8 cellular contexts compared by ENCODE assay signal in genomic region chr7:105876964-105877601, GRCh38. TPM values are rescaled to one million over a fixed set of nuclear protein-coding genes. Genes with fewer than 3 reads are reported as not detected.
DNase-seq lines count a peak whose midpoint lies in the region; ATAC-seq and TF ChIP-seq lines count a peak whose summit lies in the region.

No MANE protein-coding gene starts in this region.

- DNase-seq in activated naive CD4-positive, alpha-beta T cell treated with Interleukin-2 at 50 U/mL for 16 hours = peak; percentile 8
- DNase-seq in activated naive CD4-positive, alpha-beta T cell treated with anti-CD3 and anti-CD28 coated beads, Interleukin-2, amount 50 U/mL, for 72 hours (ENCODE audit: low spot score in 2 of 2) = no peak
- DNase-seq in NCI-H460 (ENCODE audit: extremely low read depth, low read depth) = peak; percentile 43
- peak in 1 of 2 donors; percentile 70 for DNase-seq in ascending aorta (ENCODE audit: low spot score in 2 of 2)
- DNase-seq in iPS DF 6.9 (ENCODE audit: low read depth, low spot score) = no peak
- DNase-seq in renal cortical epithelial cell (ENCODE audit: low read depth) = peak; percentile 28

- H3K36me3 ChIP-seq in ascending aorta (no peaks in the 10 kb centered on the region), iPS DF 6.9 (ENCODE audit: control insufficient read depth, insufficient read depth, low read length) (no peaks in the 10 kb centered on the region)

- H3K4me3 ChIP-seq in ascending aorta = peak overlapping the region; percentile 76 to 99
- H3K4me3 ChIP-seq in iPS DF 6.9 (ENCODE audit: low read length) = peak overlapping the region; percentile 63; the same call in 1 of the 2 replicates

- no peaks in the 10 kb centered on the region for H3K9me3 Mint-ChIP-seq in activated naive CD4-positive, alpha-beta T cell treated with anti-CD3 and anti-CD28 coated beads, Interleukin-2, amount 50 U/mL, for 72 hours

- H3K4me1 ChIP-seq in ascending aorta (peaks cover 3 to 4% of the 10 kb centered on the region in 2 donors), iPS DF 6.9 (ENCODE audit: control insufficient read depth, insufficient read depth, low read length) (peaks cover 1% of the 10 kb centered on the region; the same call in 1 of the 2 replicates)

- no CpG with 5 or more reads among the region's 42 CpGs for WGBS in iPS DF 6.9 (ENCODE audit: insufficient coverage, insufficient read length)

- ATAC-seq in activated naive CD4-positive, alpha-beta T cell treated with anti-CD3 and anti-CD28 coated beads, Interleukin-2, amount 50 U/mL, for 72 hours = no peak
- ATAC-seq in HG03280 (IDR thresholded peaks at IDR 0.05; ENCODE audit: unreplicated experiment) = no peak
- ATAC-seq in HG02852 (IDR thresholded peaks at IDR 0.05; ENCODE audit: unreplicated experiment) = no peak

- H3K27ac Mint-ChIP-seq in activated naive CD4-positive, alpha-beta T cell treated with anti-CD3 and anti-CD28 coated beads, Interleukin-2, amount 50 U/mL, for 72 hours = peak overlapping the region in 1 of 2 donors; percentile 61

- H3K27me3 ChIP-seq in ascending aorta = no peaks in the 10 kb centered on the region
- no peaks in the 10 kb centered on the region; the same call in 1 of the 2 replicates for H3K27me3 ChIP-seq in iPS DF 6.9 (ENCODE audit: control insufficient read depth, insufficient read depth, low read length)

- peaks cover 0 to 8% of the 10 kb centered on the region in 2 donors for H3K36me3 Mint-ChIP-seq in activated naive CD4-positive, alpha-beta T cell treated with anti-CD3 and anti-CD28 coated beads, Interleukin-2, amount 50 U/mL, for 72 hours

- intact Hi-C loops in ascending aorta (cut with DNase I) = loop anchor here (1.0 to 10.0 kb wide), 9 partner anchors 130 to 1290 kb away; partner anchors contain the start of genes CCDC71L, HBP1, NAMPT and PUS7

- H3K27ac ChIP-seq in ascending aorta = peak overlapping the region in 1 of 2 donors; percentile 29
- no peak overlapping the region for H3K27ac ChIP-seq in iPS DF 6.9 (ENCODE audit: low read length)

- H3K9me3 ChIP-seq in ascending aorta (no peaks in the 10 kb centered on the region), iPS DF 6.9 (ENCODE audit: control insufficient read depth, insufficient read depth, low read length) (no peaks in the 10 kb centered on the region)

- peak in 1 of 3 experiments; percentile 14 for TF ChIP-seq CTCF in ascending aorta (IDR thresholded peaks at IDR 0.05)

RNA-seq across cellular contexts. Expression of gene ATXN7L1, which starts 0.7 kb away (rescaled TPM):
- 10 to 100 TPM in 1 of 2 donors, 1 to 10 TPM in 1; 7.3 to 10.8 TPM for total RNA-seq in activated naive CD4-positive, alpha-beta T cell treated with anti-CD3 and anti-CD28 coated beads, Interleukin-2, amount 50 U/mL, for 72 hours
- total RNA-seq in NCI-H460 (2014; rRNA removed; shearing (Covaris generic)) = 4.9 and 6.5 TPM in 2 replicates
- polyA plus RNA-seq in NCI-H460 (2014; cell fraction: nucleus; rRNA removed) = 3.5 and 5.7 TPM in 2 replicates
- total RNA-seq in ascending aorta = 7.5 TPM
- 1.0 and 7.6 TPM in 2 replicates for total RNA-seq in renal cortical epithelial cell

Comparison
In these comparisons a context has a peak if more than half of its experiments do, and no peak if none do; other contexts are left out.
1. DNase-seq: peak in activated naive CD4-positive, alpha-beta T cell treated with Interleukin-2 at 50 U/mL for 16 hours (single experiment), NCI-H460 (single experiment) and renal cortical epithelial cell (single experiment); none in activated naive CD4-positive, alpha-beta T cell treated with anti-CD3 and anti-CD28 coated beads, Interleukin-2, amount 50 U/mL, for 72 hours (0 of 2) and iPS DF 6.9 (single experiment).